ENCODE assay signal across 1 cellular context in the genomic region with DNA sequence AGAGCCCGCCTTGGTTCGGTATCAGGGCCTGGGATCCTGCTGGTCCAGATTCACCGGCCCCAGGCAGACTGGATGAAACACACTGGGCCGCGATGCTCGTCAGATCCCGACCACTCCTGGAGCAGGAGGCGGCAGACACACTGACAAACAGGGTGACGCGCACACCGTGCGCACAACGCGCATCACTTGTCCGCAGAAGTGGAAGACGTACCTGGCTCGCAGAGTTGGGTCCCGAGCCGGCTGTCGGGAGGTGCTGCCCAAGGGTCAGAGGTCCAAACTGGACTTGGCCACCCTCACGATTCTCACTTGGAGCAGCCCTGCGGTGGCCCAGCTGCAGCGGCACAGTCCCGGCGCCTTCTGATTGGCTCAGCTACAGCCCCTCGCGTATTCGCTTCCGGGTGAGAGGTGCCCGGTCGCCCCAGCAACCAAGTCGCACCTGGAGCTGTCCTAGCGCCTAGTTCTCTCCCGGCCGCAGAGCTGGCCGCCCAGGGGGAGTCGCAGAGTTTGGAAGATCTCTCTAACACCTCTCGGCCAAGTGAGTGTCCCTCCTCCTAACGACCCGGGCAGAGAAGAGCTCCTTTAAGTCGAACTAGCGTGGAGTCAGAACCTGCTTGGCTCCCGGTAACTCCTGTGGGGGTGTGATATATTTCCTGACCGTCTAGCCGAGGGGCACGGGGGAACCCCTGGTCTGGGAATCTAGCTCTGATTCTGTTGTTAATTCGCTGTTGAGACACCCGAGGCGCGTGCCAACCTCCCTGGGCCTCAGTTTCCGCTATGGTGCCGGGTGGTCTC.
TF ChIP-seq lines count a peak whose summit lies in the region.

Gene DHX57 (minus strand): TSS at position 359 of the 792 bp plus-strand sequence. CDS start 7,529 bp downstream, outside the sequence.
Gene MORN2 (plus strand): TSS at position 401 of the 792 bp plus-strand sequence.

TF ChIP-seq in HepG2, 621 proteins besides CTCF, POLR2A, EP300 and RAD21 (continued from another document and continues in another):
- TF ChIP-seq ZNF800 (CRISPR knock-in tag; IDR thresholded peaks at IDR 0.05): peak; percentile 93
- TF ChIP-seq SMAD1 (CRISPR knock-in tag; IDR thresholded peaks at IDR 0.05; ENCODE audit: borderline replicate concordance, low read depth): peak; percentile 59; the same call in 1 of the 2 replicates
- TF ChIP-seq, protein P1, sequence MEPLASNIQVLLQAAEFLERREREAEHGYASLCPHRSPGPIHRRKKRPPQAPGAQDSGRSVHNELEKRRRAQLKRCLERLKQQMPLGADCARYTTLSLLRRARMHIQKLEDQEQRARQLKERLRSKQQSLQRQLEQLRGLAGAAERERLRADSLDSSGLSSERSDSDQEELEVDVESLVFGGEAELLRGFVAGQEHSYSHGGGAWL (CRISPR knock-in tag; IDR thresholded peaks at IDR 0.05): peak; percentile 76
- peak; percentile 48; the same call in 1 of the 2 replicates for TF ChIP-seq ZNF782 (CRISPR knock-in tag; IDR thresholded peaks at IDR 0.05; ENCODE audit: borderline replicate concordance)
- TF ChIP-seq PBX2 (CRISPR knock-in tag; IDR thresholded peaks at IDR 0.05): no peak
- TF ChIP-seq ZNF616 (CRISPR knock-in tag; IDR thresholded peaks at IDR 0.05; ENCODE audit: low read depth): peak; percentile 85; the same call in 1 of the 2 replicates
- TF ChIP-seq FOXK1 (CRISPR knock-in tag; IDR thresholded peaks at IDR 0.05; ENCODE audit: borderline replicate concordance, low read depth): peak; percentile 75; the same call in 1 of the 2 replicates
- peak; percentile 93 for TF ChIP-seq SRSF1 (optimal IDR thresholded peaks at IDR 0.05; ENCODE audit: low read depth, low read length)
- peak; percentile 83; the same call in 1 of the 2 replicates for TF ChIP-seq ZNF614 (CRISPR knock-in tag; IDR thresholded peaks at IDR 0.05; ENCODE audit: borderline replicate concordance)
- TF ChIP-seq RCOR2 (CRISPR knock-in tag; IDR thresholded peaks at IDR 0.05): no peak
- TF ChIP-seq ZNF3 (CRISPR knock-in tag; IDR thresholded peaks at IDR 0.05): no peak
- TF ChIP-seq IRF2 (CRISPR knock-in tag; IDR thresholded peaks at IDR 0.05): peak; percentile 80; the same call in 1 of the 2 replicates
- peak; percentile 88; the same call in 1 of the 2 replicates for TF ChIP-seq BRD4 (CRISPR knock-in tag; IDR thresholded peaks at IDR 0.05)
- no peak for TF ChIP-seq TCF7L2 (IDR thresholded peaks at IDR 0.05; ENCODE audit: low read depth, low read length)
- TF ChIP-seq SP5 (CRISPR knock-in tag; IDR thresholded peaks at IDR 0.05; ENCODE audit: borderline replicate concordance, low read depth): 0 out of 2 replicates have a peak, but pooled peaks have one; percentile 24
- peak; percentile 4; the same call in 1 of the 2 replicates for TF ChIP-seq SP140L (CRISPR knock-in tag; IDR thresholded peaks at IDR 0.05; ENCODE audit: borderline replicate concordance)
- peak; percentile 97 for TF ChIP-seq ZBED4 (CRISPR knock-in tag; IDR thresholded peaks at IDR 0.05; ENCODE audit: borderline replicate concordance)
- peak; percentile 99 for TF ChIP-seq ZNF292 (CRISPR knock-in tag; IDR thresholded peaks at IDR 0.05; ENCODE audit: borderline replicate concordance, low read depth)
- TF ChIP-seq NFIB (CRISPR knock-in tag; IDR thresholded peaks at IDR 0.05; ENCODE audit: borderline replicate concordance): no peak
- peak; percentile 57; the same call in 1 of the 2 replicates for TF ChIP-seq ELF3 (CRISPR knock-in tag; IDR thresholded peaks at IDR 0.05)
- 0 out of 2 replicates have a peak, but pooled peaks have one; percentile 35 for TF ChIP-seq ZNF414 (CRISPR knock-in tag; IDR thresholded peaks at IDR 0.05)
- peak; percentile 83; the same call in 1 of the 2 replicates for TF ChIP-seq KLF6 (CRISPR knock-in tag; IDR thresholded peaks at IDR 0.05)
- TF ChIP-seq ZFX (CRISPR knock-in tag; IDR thresholded peaks at IDR 0.05; ENCODE audit: low read depth): peak; percentile 95
- TF ChIP-seq, protein P2, sequence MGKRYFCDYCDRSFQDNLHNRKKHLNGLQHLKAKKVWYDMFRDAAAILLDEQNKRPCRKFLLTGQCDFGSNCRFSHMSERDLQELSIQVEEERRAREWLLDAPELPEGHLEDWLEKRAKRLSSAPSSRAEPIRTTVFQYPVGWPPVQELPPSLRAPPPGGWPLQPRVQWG (CRISPR knock-in tag; IDR thresholded peaks at IDR 0.05; ENCODE audit: borderline replicate concordance, low read depth): no peak
- TF ChIP-seq RXRB (CRISPR knock-in tag; IDR thresholded peaks at IDR 0.05; ENCODE audit: borderline replicate concordance): peak; percentile 53
- peak; percentile 97; the same call in 1 of the 2 replicates for TF ChIP-seq IRF9 (CRISPR knock-in tag; IDR thresholded peaks at IDR 0.05; ENCODE audit: borderline replicate concordance)
- peak; percentile 38; the same call in 1 of the 2 replicates for TF ChIP-seq ZKSCAN8 (CRISPR knock-in tag; IDR thresholded peaks at IDR 0.05; ENCODE audit: borderline replicate concordance)
- peak; percentile 97 for TF ChIP-seq ZNF598 (CRISPR knock-in tag; IDR thresholded peaks at IDR 0.05; ENCODE audit: borderline replicate concordance)
- no peak for TF ChIP-seq ZNF468 (CRISPR knock-in tag; IDR thresholded peaks at IDR 0.05)
- peak; percentile 93; the same call in 1 of the 2 replicates for TF ChIP-seq ZFP90 (CRISPR knock-in tag; IDR thresholded peaks at IDR 0.05; ENCODE audit: borderline replicate concordance)
- TF ChIP-seq, protein P3, sequence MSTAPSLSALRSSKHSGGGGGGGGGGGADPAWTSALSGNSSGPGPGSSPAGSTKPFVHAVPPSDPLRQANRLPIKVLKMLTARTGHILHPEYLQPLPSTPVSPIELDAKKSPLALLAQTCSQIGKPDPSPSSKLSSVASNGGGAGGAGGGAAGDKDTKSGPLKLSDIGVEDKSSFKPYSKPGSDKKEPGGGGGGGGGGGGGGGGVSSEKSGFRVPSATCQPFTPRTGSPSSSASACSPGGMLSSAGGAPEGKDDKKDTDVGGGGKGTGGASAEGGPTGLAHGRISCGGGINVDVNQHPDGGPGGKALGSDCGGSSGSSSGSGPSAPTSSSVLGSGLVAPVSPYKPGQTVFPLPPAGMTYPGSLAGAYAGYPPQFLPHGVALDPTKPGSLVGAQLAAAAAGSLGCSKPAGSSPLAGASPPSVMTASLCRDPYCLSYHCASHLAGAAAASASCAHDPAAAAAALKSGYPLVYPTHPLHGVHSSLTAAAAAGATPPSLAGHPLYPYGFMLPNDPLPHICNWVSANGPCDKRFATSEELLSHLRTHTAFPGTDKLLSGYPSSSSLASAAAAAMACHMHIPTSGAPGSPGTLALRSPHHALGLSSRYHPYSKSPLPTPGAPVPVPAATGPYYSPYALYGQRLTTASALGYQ (CRISPR knock-in tag; IDR thresholded peaks at IDR 0.05): peak; percentile 59; the same call in 1 of the 2 replicates
- peak; percentile 77 for TF ChIP-seq ZNF770 (CRISPR knock-in tag; IDR thresholded peaks at IDR 0.05)
- TF ChIP-seq ZMAT3 (CRISPR knock-in tag; conservative IDR thresholded peaks at IDR 0.05): peak; percentile 83; the same call in 1 of the 2 replicates
- TF ChIP-seq NFKB2 (CRISPR knock-in tag; IDR thresholded peaks at IDR 0.05; ENCODE audit: borderline replicate concordance): peak; percentile 96
- peak; percentile 87 for TF ChIP-seq DNMT1 (CRISPR knock-in tag; IDR thresholded peaks at IDR 0.05)
- TF ChIP-seq ZNF546 (CRISPR knock-in tag; conservative IDR thresholded peaks at IDR 0.05): peak; percentile 86
- TF ChIP-seq, protein P4, sequence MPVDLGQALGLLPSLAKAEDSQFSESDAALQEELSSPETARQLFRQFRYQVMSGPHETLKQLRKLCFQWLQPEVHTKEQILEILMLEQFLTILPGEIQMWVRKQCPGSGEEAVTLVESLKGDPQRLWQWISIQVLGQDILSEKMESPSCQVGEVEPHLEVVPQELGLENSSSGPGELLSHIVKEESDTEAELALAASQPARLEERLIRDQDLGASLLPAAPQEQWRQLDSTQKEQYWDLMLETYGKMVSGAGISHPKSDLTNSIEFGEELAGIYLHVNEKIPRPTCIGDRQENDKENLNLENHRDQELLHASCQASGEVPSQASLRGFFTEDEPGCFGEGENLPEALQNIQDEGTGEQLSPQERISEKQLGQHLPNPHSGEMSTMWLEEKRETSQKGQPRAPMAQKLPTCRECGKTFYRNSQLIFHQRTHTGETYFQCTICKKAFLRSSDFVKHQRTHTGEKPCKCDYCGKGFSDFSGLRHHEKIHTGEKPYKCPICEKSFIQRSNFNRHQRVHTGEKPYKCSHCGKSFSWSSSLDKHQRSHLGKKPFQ (CRISPR knock-in tag; IDR thresholded peaks at IDR 0.05; ENCODE audit: insufficient replicate concordance): peak; percentile 64
- no peak for TF ChIP-seq NR3C1 (CRISPR knock-in tag; IDR thresholded peaks at IDR 0.05)
